Comparison of ENCODE assay signal across 3 cellular contexts in the genomic region with DNA sequence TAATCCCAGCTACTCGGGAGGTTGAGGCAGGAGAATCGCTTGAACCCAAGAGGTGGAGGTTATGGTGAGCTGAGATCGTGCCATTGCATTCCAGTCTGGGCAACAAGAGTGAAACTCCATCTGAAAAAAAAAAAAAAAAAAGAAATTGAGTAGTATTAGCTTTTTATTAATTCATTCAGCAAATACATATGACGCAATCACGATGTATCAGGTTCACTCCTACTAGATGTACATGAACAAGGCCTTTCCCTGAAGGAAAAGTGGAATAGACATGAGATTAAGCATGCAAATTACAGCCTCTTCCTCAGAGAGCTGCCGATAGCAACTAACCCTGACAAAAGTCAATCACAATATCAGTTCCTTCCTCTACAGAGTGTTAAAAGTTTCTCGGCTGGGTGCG.
A peak's percentile ranks its signal among the peaks of the same experiment; 100 is the strongest.
TF ChIP-seq lines count a peak whose summit lies in the region.

No MANE protein-coding gene starts in this region.

TF ChIP-seq in IMR-90, 13 proteins besides CTCF, POLR2A, EP300 and RAD21:
- peak; percentile 88 for TF ChIP-seq CEBPB (IDR thresholded peaks at IDR 0.05; ENCODE audit: low read depth, low read length)
- no peak for TF ChIP-seq MXI1 (IDR thresholded peaks at IDR 0.05; ENCODE audit: borderline replicate concordance, low read depth, low read length)

TF ChIP-seq in Ishikawa, 13 proteins besides CTCF, POLR2A, EP300 and RAD21:
- TF ChIP-seq, protein P1, sequence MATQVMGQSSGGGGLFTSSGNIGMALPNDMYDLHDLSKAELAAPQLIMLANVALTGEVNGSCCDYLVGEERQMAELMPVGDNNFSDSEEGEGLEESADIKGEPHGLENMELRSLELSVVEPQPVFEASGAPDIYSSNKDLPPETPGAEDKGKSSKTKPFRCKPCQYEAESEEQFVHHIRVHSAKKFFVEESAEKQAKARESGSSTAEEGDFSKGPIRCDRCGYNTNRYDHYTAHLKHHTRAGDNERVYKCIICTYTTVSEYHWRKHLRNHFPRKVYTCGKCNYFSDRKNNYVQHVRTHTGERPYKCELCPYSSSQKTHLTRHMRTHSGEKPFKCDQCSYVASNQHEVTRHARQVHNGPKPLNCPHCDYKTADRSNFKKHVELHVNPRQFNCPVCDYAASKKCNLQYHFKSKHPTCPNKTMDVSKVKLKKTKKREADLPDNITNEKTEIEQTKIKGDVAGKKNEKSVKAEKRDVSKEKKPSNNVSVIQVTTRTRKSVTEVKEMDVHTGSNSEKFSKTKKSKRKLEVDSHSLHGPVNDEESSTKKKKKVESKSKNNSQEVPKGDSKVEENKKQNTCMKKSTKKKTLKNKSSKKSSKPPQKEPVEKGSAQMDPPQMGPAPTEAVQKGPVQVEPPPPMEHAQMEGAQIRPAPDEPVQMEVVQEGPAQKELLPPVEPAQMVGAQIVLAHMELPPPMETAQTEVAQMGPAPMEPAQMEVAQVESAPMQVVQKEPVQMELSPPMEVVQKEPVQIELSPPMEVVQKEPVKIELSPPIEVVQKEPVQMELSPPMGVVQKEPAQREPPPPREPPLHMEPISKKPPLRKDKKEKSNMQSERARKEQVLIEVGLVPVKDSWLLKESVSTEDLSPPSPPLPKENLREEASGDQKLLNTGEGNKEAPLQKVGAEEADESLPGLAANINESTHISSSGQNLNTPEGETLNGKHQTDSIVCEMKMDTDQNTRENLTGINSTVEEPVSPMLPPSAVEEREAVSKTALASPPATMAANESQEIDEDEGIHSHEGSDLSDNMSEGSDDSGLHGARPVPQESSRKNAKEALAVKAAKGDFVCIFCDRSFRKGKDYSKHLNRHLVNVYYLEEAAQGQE (IDR thresholded peaks at IDR 0.05; ENCODE audit: low read depth), result no peak
- 0 out of 2 replicates have a peak, but pooled peaks have one; percentile 26 for TF ChIP-seq CEBPB (IDR thresholded peaks at IDR 0.05)

TF ChIP-seq in K562, 482 proteins besides CTCF, POLR2A, EP300 and RAD21:
- TF ChIP-seq ZNF717 (CRISPR knock-in tag; IDR thresholded peaks at IDR 0.05) (no peak), CEBPB (tag; IDR thresholded peaks at IDR 0.05) (peak; percentile 82), STAG1 (CRISPR knock-in tag; IDR thresholded peaks at IDR 0.05; ENCODE audit: borderline replicate concordance) (no peak), ZKSCAN8 (CRISPR knock-in tag; IDR thresholded peaks at IDR 0.05) (no peak), CEBPG (CRISPR knock-in tag; IDR thresholded peaks at IDR 0.05) (no peak), CEBPG (tag; conservative IDR thresholded peaks at IDR 0.05 in 1 of 2, IDR thresholded peaks at IDR 0.05 in 1 of 2) (peak; percentile 13 to 80; a peak in 2 of 4 replicates), NELFE (IDR thresholded peaks at IDR 0.05; ENCODE audit: insufficient read depth, insufficient read length) (no peak), ATF4 (CRISPR knock-in tag; IDR thresholded peaks at IDR 0.05) (no peak)
- TF ChIP-seq, protein P2, sequence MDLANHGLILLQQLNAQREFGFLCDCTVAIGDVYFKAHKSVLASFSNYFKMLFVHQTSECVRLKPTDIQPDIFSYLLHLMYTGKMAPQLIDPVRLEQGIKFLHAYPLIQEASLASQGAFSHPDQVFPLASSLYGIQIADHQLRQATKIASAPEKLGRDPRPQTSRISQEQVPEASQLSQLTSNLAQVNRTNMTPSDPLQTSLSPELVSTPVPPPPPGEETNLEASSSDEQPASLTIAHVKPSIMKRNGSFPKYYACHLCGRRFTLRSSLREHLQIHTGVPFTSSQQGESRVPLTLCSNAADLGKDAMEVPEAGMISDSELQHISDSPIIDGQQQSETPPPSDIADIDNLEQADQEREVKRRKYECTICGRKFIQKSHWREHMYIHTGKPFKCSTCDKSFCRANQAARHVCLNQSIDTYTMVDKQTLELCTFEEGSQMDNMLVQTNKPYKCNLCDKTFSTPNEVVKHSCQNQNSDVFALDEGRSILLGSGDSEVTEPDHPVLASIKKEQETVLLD (IDR thresholded peaks at IDR 0.05), result no peak
- TF ChIP-seq, protein P3, sequence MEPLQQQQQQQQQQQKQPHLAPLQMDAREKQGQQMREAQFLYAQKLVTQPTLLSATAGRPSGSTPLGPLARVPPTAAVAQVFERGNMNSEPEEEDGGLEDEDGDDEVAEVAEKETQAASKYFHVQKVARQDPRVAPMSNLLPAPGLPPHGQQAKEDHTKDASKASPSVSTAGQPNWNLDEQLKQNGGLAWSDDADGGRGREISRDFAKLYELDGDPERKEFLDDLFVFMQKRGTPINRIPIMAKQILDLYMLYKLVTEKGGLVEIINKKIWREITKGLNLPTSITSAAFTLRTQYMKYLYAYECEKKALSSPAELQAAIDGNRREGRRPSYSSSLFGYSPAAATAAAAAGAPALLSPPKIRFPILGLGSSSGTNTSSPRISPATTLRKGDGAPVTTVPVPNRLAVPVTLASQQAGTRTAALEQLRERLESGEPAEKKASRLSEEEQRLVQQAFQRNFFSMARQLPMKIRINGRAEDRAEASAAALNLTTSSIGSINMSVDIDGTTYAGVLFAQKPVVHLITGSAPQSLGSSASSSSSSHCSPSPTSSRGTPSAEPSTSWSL (CRISPR knock-in tag; IDR thresholded peaks at IDR 0.05; ENCODE audit: borderline replicate concordance), result no peak
TF ChIP-seq in K562: peak in this region for 2.
